In genomic region chr17:50196036-50196435, GRCh38 we compare ENCODE assay signal across 19 cellular contexts. TPM values are rescaled to one million over a fixed set of nuclear protein-coding genes. Genes with fewer than 3 reads are reported as not detected.
A peak's percentile ranks its signal among the peaks of the same experiment; 100 is the strongest.
DNase-seq lines count a peak whose midpoint lies in the region; ATAC-seq and TF ChIP-seq lines count a peak whose summit lies in the region.
"Had no signal": no experiment of that assay in that cellular context is flagged by ENCODE, and none has a peak within 500 bp of the region (broad histone marks: within the 10 kb centered on the region; RNA-seq: fewer than 3 reads in every experiment).

No MANE protein-coding gene starts in this region.

- peak overlapping the region; percentile 88 for H3K27ac ChIP-seq in hepatocyte
- H3K27ac ChIP-seq: right lobe of liver had no signal

- ATAC-seq in T-helper 17 cell, result no peak
- no peak for ATAC-seq in GM19023 (IDR thresholded peaks at IDR 0.05; ENCODE audit: unreplicated experiment)
- ATAC-seq in HG03025 (IDR thresholded peaks at IDR 0.05; ENCODE audit: low FRiP score, unreplicated experiment), result no peak
- ATAC-seq: activated CD8-positive, alpha-beta T cell treated with anti-CD3 and anti-CD28 coated beads, Interleukin-2, amount 10 ng/mL, durations not matched to agents 7 days and 5 days; K562; right lobe of liver had no signal

- TF ChIP-seq CTCF in AG09309 (IDR thresholded peaks at IDR 0.05; ENCODE audit: control insufficient read depth, insufficient read depth, low read depth, low read length, missing control alignments) (no peak), hepatocyte (IDR thresholded peaks at IDR 0.05; ENCODE audit: poor library complexity) (no peak)

- peaks cover 40% of the 10 kb centered on the region for H3K79me2 ChIP-seq in hepatocyte

- H3K4me1 Mint-ChIP-seq in T-helper 17 cell, result peaks cover 14% of the 10 kb centered on the region
- peaks cover 10% of the 10 kb centered on the region for H3K4me1 Mint-ChIP-seq in activated CD4-positive, alpha-beta T cell treated with anti-CD3 and anti-CD28 coated beads, Interleukin-2, amount 10 ng/mL, durations not matched to agents 24 days and 14 days

- WGBS in hepatocyte (ENCODE audit: low lambda C conversion rate, missing lambda C conversion rate), result 79% methylated on average over 5 of the region's 5 CpGs

- peaks cover 2% of the 10 kb centered on the region for H3K36me3 Mint-ChIP-seq in T-helper 17 cell (ENCODE audit: low read depth)
- no peaks in the 10 kb centered on the region for H3K36me3 Mint-ChIP-seq in activated CD4-positive, alpha-beta T cell treated with anti-CD3 and anti-CD28 coated beads, Interleukin-2, amount 10 ng/mL, durations not matched to agents 24 days and 14 days (ENCODE audit: low read depth)

- H3K4me3 Mint-ChIP-seq in T-helper 17 cell, result no peak overlapping the region
- H3K4me3 Mint-ChIP-seq in activated CD4-positive, alpha-beta T cell treated with anti-CD3 and anti-CD28 coated beads, Interleukin-2, amount 10 ng/mL, durations not matched to agents 24 days and 14 days, result no peak overlapping the region
- H3K4me3 Mint-ChIP-seq: activated CD8-positive, alpha-beta T cell treated with anti-CD3 and anti-CD28 coated beads, Interleukin-2, amount 10 ng/mL, durations not matched to agents 7 days and 5 days; B cell had no signal

- H3K4me1 ChIP-seq in hepatocyte (ENCODE audit: insufficient read depth) (peaks cover 27% of the 10 kb centered on the region), skeletal muscle satellite cell (ENCODE audit: control insufficient read depth, insufficient read depth, low read length) (peaks cover 67% of the 10 kb centered on the region)

- H3K36me3 ChIP-seq in hepatocyte (replicated peaks; ENCODE audit: insufficient read depth, low read depth), result no peaks in the 10 kb centered on the region
- peaks cover 87% of the 10 kb centered on the region for H3K36me3 ChIP-seq in skeletal muscle satellite cell (ENCODE audit: insufficient read depth, low read length)
- H3K36me3 ChIP-seq: right lobe of liver had no signal

- H3K4me2 ChIP-seq in hepatocyte (peak overlapping the region; percentile 70), skeletal muscle satellite cell (ENCODE audit: low read length) (peak overlapping the region; percentile 83)

- H3K9ac ChIP-seq in skeletal muscle satellite cell (ENCODE audit: low read depth, low read length), result peak overlapping the region; percentile 73

- H3K27me3 ChIP-seq in hepatocyte, result peaks cover 1% of the 10 kb centered on the region
- no peaks in the 10 kb centered on the region for H3K27me3 ChIP-seq in skeletal muscle satellite cell (ENCODE audit: control insufficient read depth, insufficient read depth, low read length)
- H3K27me3 ChIP-seq: right lobe of liver had no signal

- peak overlapping the region; percentile 97 for H3K4me3 ChIP-seq in AG09309 (ENCODE audit: control insufficient read depth, low read depth, low read length)
- H3K4me3 ChIP-seq in hepatocyte, result no peak overlapping the region
- peak overlapping the region; percentile 38 for H3K4me3 ChIP-seq in skeletal muscle satellite cell (ENCODE audit: low read length)
- H3K4me3 ChIP-seq: K562, right lobe of liver had no signal

- H3K27me3 Mint-ChIP-seq in T-helper 17 cell, result peaks cover 25% of the 10 kb centered on the region
- H3K27me3 Mint-ChIP-seq in activated CD4-positive, alpha-beta T cell treated with anti-CD3 and anti-CD28 coated beads, Interleukin-2, amount 10 ng/mL, durations not matched to agents 24 days and 14 days, result peaks cover 25% of the 10 kb centered on the region

- H4K20me1 ChIP-seq in hepatocyte (ENCODE audit: insufficient read depth, poor library complexity, severe bottlenecking), result peaks cover 69% of the 10 kb centered on the region

- H3K9me3 ChIP-seq in T-helper 17 cell (ENCODE audit: control insufficient read depth, low read length, poor library complexity, severe bottlenecking) (no peaks in the 10 kb centered on the region), hepatocyte (ENCODE audit: low read depth) (no peaks in the 10 kb centered on the region), skeletal muscle satellite cell (replicated peaks; ENCODE audit: low read length) (no peaks in the 10 kb centered on the region)
- H3K9me3 ChIP-seq: right lobe of liver had no signal

- no peaks in the 10 kb centered on the region for H3K9me2 ChIP-seq in hepatocyte (replicated peaks; ENCODE audit: insufficient read depth)

- H2AFZ ChIP-seq in hepatocyte, result no peak overlapping the region

- intact Hi-C loops in activated CD4-positive, alpha-beta T cell treated with anti-CD3 and anti-CD28 coated beads, Interleukin-2, amount 10 ng/mL, durations not matched to agents 24 days and 14 days (cut with micrococcal nuclease), result no loop called here

- no peak for DNase-seq in AG09309 (ENCODE audit: low read depth)
- no peak for DNase-seq in T-helper 17 cell
- no peak for DNase-seq in hepatocyte (ENCODE audit: low spot score)
- no peak for DNase-seq in T-helper 9 cell
- DNase-seq in activated CD4-positive, alpha-beta T cell treated with anti-CD3 and anti-CD28 coated beads, Interleukin-2, amount 10 ng/mL, durations not matched to agents 24 days and 14 days, result no peak
- DNase-seq: activated CD8-positive, alpha-beta T cell treated with anti-CD3 and anti-CD28 coated beads, Interleukin-2, amount 10 ng/mL, durations not matched to agents 7 days and 5 days; activated effector memory CD4-positive, alpha-beta T cell treated with anti-CD3 and anti-CD28 coated beads, Interleukin-2, amount 50 U/mL, for 16 hours; DMS153; GOT3; NCI-H1048; NCI-H226 had no signal

- H3K27ac Mint-ChIP-seq in T-helper 17 cell, result peak overlapping the region; percentile 90
- H3K27ac Mint-ChIP-seq in activated CD4-positive, alpha-beta T cell treated with anti-CD3 and anti-CD28 coated beads, Interleukin-2, amount 10 ng/mL, durations not matched to agents 24 days and 14 days, result no peak overlapping the region
- H3K27ac Mint-ChIP-seq: activated CD8-positive, alpha-beta T cell treated with anti-CD3 and anti-CD28 coated beads, Interleukin-2, amount 10 ng/mL, durations not matched to agents 7 days and 5 days; B cell had no signal

- no peaks in the 10 kb centered on the region for H3K9me3 Mint-ChIP-seq in activated CD4-positive, alpha-beta T cell treated with anti-CD3 and anti-CD28 coated beads, Interleukin-2, amount 10 ng/mL, durations not matched to agents 24 days and 14 days

RNA-seq across cellular contexts. Expression of gene COL1A1, which starts 5.4 kb away (rescaled TPM):
- 10 to 100 TPM; 15.4 to 16.6 TPM for total RNA-seq in T-helper 17 cell
- total RNA-seq in hepatocyte, result 351 and 1,063 TPM in 2 replicates
- 5,822 and 6,071 TPM in 2 replicates for polyA plus RNA-seq in hepatocyte
- total RNA-seq in skeletal muscle satellite cell (2012; rRNA removed), result 1,202 and 1,869 TPM in 2 replicates
- 1.6 and 2.0 TPM in 2 replicates for total RNA-seq in activated CD4-positive, alpha-beta T cell treated with anti-CD3 and anti-CD28 coated beads, Interleukin-2, amount 10 ng/mL, durations not matched to agents 24 days and 14 days

RNA-seq across cellular contexts. Expression of gene SGCA, which starts 30.2 kb away (rescaled TPM):
- total RNA-seq in T-helper 17 cell (not detected), hepatocyte (0.37 TPM in 1 of 2 replicates, not detected in the other)
- polyA plus RNA-seq in hepatocyte, result 0.83 and 2.2 TPM in 2 replicates
- 2.5 and 15.7 TPM in 2 replicates for total RNA-seq in skeletal muscle satellite cell (2012; rRNA removed)
- total RNA-seq in activated CD4-positive, alpha-beta T cell treated with anti-CD3 and anti-CD28 coated beads, Interleukin-2, amount 10 ng/mL, durations not matched to agents 24 days and 14 days, result 0.30 TPM in 1 of 2 replicates, not detected in the other
- total RNA-seq: activated CD8-positive, alpha-beta T cell treated with anti-CD3 and anti-CD28 coated beads, Interleukin-2, amount 10 ng/mL, durations not matched to agents 7 days and 5 days; K562; SK-MEL-5 had no signal
- polyA plus RNA-seq: K562, keratinocyte had no signal

RNA-seq across cellular contexts. Expression of gene PPP1R9B, which starts 45.6 kb away (rescaled TPM):
- 100 to 1,000 TPM in 1 of 2 donors, 10 to 100 TPM in 1; 82.9 to 111 TPM for total RNA-seq in T-helper 17 cell
- 22.5 and 26.2 TPM in 2 replicates for total RNA-seq in hepatocyte
- polyA plus RNA-seq in hepatocyte, result 5.1 and 6.7 TPM in 2 replicates
- 29.2 and 29.5 TPM in 2 replicates for total RNA-seq in skeletal muscle satellite cell (2012; rRNA removed)
- total RNA-seq in activated CD4-positive, alpha-beta T cell treated with anti-CD3 and anti-CD28 coated beads, Interleukin-2, amount 10 ng/mL, durations not matched to agents 24 days and 14 days, result 90.1 and 91.3 TPM in 2 replicates

Comparison
In these comparisons a context has a peak if more than half of its experiments do, and no peak if none do; other contexts are left out.
1. RNA of gene COL1A1, which starts 5.4 kb away (total RNA-seq): 351 to 1,063 TPM in hepatocyte; 15.4 to 16.6 TPM in T-helper 17 cell and 1.6 to 2.0 TPM in activated CD4-positive, alpha-beta T cell treated with anti-CD3 and anti-CD28 coated beads, Interleukin-2, amount 10 ng/mL, durations not matched to agents 24 days and 14 days; every median in the first group is over 10 times any median in the second.